Comparison of ENCODE assay signal across 8 cellular contexts in the genomic region with DNA sequence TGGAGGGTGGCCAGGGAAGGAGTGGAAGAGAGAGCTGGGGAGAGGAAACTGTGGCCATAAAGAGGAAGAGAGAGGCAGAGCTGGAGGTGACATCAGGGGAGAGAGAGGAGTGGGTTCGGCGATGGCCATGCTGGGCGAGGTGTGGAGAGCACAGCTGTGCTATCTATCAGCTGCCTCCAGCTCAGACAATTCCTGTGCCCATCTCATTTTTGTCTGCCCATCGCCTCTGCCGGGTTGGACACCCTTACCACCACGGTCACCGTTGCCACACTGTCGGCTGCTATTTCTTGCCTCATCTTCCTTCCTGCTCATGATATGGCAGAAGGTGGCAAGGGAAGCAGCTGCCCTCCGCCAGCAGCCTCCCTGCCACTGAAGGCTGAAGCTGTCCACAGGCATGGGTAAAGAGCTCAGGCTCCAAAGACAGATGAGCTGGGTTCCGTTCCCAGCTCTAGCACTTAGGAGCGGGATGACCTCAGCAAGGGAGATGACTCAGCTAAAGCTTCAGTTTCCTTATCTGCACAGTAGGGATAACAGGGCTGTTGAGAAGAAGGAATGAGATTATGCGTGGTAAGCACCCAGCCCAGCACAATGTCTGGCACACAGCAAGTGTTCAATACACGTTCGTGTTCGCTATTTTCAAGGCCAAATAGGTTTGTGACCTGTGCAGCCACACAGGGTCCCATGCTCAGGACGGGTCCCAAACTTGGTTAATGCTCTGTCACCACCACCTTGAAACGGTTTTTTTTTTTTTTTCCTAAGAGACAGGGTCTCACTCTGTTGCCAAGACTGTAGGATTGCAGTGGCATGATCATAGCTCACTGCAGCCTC. TPM values are rescaled to one million over a fixed set of nuclear protein-coding genes. Genes with fewer than 3 reads are reported as not detected.
DNase-seq lines count a peak whose midpoint lies in the region; ATAC-seq and TF ChIP-seq lines count a peak whose summit lies in the region.

No MANE protein-coding gene starts in this region.

- ATAC-seq in central memory CD8-positive, alpha-beta T cell (replicated peaks; ENCODE audit: extremely low read depth, poor library complexity, severe bottlenecking), result peak; percentile 12
- ATAC-seq in natural killer cell (peak; percentile 42 to 63 (median 63)), HG03521 (IDR thresholded peaks at IDR 0.05; ENCODE audit: unreplicated experiment) (no peak), HG03135 (IDR thresholded peaks at IDR 0.05; ENCODE audit: unreplicated experiment) (no peak), HG03442 (IDR thresholded peaks at IDR 0.05; ENCODE audit: unreplicated experiment) (no peak)

- peak overlapping the region; percentile 77 for H3K27ac Mint-ChIP-seq in central memory CD8-positive, alpha-beta T cell (ENCODE audit: low read depth)
- H3K27ac Mint-ChIP-seq in natural killer cell, result peak overlapping the region; percentile 95 to 98

- H3K27me3 Mint-ChIP-seq in central memory CD8-positive, alpha-beta T cell, result no peaks in the 10 kb centered on the region
- no peaks in the 10 kb centered on the region for H3K27me3 Mint-ChIP-seq in natural killer cell (ENCODE audit: low read depth in 2 of 2)

- H3K9me3 Mint-ChIP-seq in central memory CD8-positive, alpha-beta T cell, result no peaks in the 10 kb centered on the region
- no peaks in the 10 kb centered on the region for H3K9me3 Mint-ChIP-seq in natural killer cell

- intact Hi-C loops in natural killer cell (cut with micrococcal nuclease), result no loop called here

- peaks cover 84% of the 10 kb centered on the region for H3K4me1 Mint-ChIP-seq in central memory CD8-positive, alpha-beta T cell
- peaks cover 86 to 91% of the 10 kb centered on the region in 2 donors for H3K4me1 Mint-ChIP-seq in natural killer cell

- H3K4me3 Mint-ChIP-seq in central memory CD8-positive, alpha-beta T cell, result peak overlapping the region; percentile 66
- H3K4me3 Mint-ChIP-seq in natural killer cell, result peak overlapping the region; percentile 86

- H3K36me3 Mint-ChIP-seq in central memory CD8-positive, alpha-beta T cell (ENCODE audit: insufficient read depth), result peaks cover 44% of the 10 kb centered on the region
- no peaks in the 10 kb centered on the region for H3K36me3 Mint-ChIP-seq in natural killer cell

- TF ChIP-seq CTCF in natural killer cell (IDR thresholded peaks at IDR 0.05), result no peak

- DNase-seq in ELF-1 (ENCODE audit: low read depth, low spot score) (peak; percentile 80), NCI-H82 treated with DMSO at 0.1 percent for 48 hours (lab: John Stamatoyannopoulos, UW; ENCODE audit: unreplicated experiment) (peak; percentile 26), natural killer cell (no peak), ecto neural progenitor cell (ENCODE audit: low spot score) (no peak)
- no peak for DNase-seq in central memory CD8-positive, alpha-beta T cell (ENCODE audit: low spot score in 2 of 2)

RNA-seq across cellular contexts. Expression of gene TAF8, which starts 21.9 kb away (rescaled TPM):
- 10 to 100 TPM; 38.4 to 54.2 (median 47.5) TPM for total RNA-seq in natural killer cell

Comparison
In these comparisons a context has a peak if more than half of its experiments do, and no peak if none do; other contexts are left out.
1. DNase-seq: peak in ELF-1 (single experiment) and NCI-H82 treated with DMSO at 0.1 percent for 48 hours (single experiment); none in central memory CD8-positive, alpha-beta T cell (0 of 2), natural killer cell (single experiment) and ecto neural progenitor cell (single experiment).
2. ATAC-seq: peak in central memory CD8-positive, alpha-beta T cell (single experiment) and natural killer cell (3 of 3); none in HG03521 (single experiment), HG03135 (single experiment) and HG03442 (single experiment).